Comparison of ENCODE assay signal across 9 cellular contexts in the genomic region with DNA sequence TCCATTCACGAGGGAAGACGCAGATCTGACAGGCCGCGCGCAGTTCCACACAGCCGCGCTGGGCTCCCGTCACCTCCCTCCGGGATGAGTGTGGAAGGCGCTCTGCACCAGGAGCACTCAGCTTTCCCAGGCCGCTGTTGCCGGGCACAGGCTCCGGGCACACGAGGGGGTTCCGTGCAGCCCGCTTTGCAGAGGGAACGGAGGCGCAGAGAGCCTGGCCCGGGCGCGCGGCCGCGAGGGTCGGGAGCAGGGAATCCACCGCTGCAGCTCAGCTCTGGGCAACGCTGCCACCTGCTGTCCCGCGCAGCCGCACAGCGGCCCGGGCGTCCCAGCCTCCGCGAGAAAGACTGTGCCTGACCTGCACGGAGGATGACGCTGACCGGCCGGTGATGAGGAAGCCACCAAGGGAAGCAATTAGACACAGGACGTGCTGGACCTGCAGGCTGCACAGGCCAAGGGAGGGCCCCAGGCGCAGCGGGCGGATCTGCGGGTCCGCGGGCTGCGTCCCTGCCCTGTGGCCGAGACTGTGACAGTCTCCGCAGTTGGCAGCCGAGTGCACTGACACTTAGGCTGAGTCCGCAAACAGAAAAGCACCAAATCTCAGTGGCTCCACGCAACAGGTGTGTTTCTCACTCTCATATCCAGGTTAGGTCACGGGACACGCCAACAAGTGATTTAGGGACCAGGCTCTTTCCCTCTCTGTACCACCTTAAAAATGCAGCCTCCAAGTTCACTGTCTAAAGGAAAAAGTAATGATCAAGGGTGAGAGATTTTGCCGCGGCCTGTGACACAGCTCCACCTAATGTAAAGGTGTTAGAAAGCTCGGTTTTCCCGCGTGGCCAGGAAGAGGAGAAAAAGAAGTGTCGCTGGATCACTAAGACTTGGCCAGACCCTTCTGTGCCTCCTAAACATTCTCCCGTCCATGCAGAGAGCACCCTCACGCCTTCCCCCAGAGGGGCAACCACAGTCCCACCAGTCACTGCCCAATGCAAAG.
DNase-seq lines count a peak whose midpoint lies in the region; FAIRE-seq and TF ChIP-seq lines count a peak whose summit lies in the region.
"Had no signal": no experiment of that assay in that cellular context is flagged by ENCODE, and none has a peak within 500 bp of the region (broad histone marks: within the 10 kb centered on the region; RNA-seq: fewer than 3 reads in every experiment).

No MANE protein-coding gene starts in this region.

- H3K4me3 ChIP-seq in HEK293 (ENCODE audit: low read depth, low read length) (peak overlapping the region; percentile 45), adipocyte (ENCODE audit: low read length) (peak overlapping the region; percentile 63), hepatocyte (peak overlapping the region; percentile 28)

- H2AFZ ChIP-seq in hepatocyte: peak overlapping the region; percentile 84

- no peak overlapping the region for H3K27ac Mint-ChIP-seq in activated naive CD4-positive, alpha-beta T cell treated with anti-CD3 and anti-CD28 coated beads, Interleukin-2, amount 10 ng/mL, durations not matched to agents 7 days and 5 days

- POLR2A ChIA-PET in HEK293 (lab: Yijun Ruan, JAX): no interaction called here

- H3K27me3 Mint-ChIP-seq in activated naive CD4-positive, alpha-beta T cell treated with anti-CD3 and anti-CD28 coated beads, Interleukin-2, amount 10 ng/mL, durations not matched to agents 7 days and 5 days: peaks cover 34% of the 10 kb centered on the region

- 6% methylated on average over 62 of the region's 62 CpGs for WGBS in hepatocyte (ENCODE audit: low lambda C conversion rate, missing lambda C conversion rate)

- CTCF ChIA-PET in activated naive CD4-positive, alpha-beta T cell treated with anti-CD3 and anti-CD28 coated beads, Interleukin-2, amount 10 ng/mL, durations not matched to agents 7 days and 5 days (lab: Charles Lee): no interaction called here
- CTCF ChIA-PET in HEK293 (lab: Yijun Ruan, JAX): interaction anchor here (0.5 to 1.1 kb wide), 5 partner anchors 11 to 1270 kb away, joined by 3 to 4 read pairs (median 3); no protein-coding TSS in a partner anchor

- TF ChIP-seq CTCF in HEK293 (tag by site-specific recombination; IDR thresholded peaks at IDR 0.05): peak; percentile 74
- TF ChIP-seq CTCF in hepatocyte (IDR thresholded peaks at IDR 0.05; ENCODE audit: poor library complexity): peak; percentile 72

- peaks cover 2% of the 10 kb centered on the region for H3K9me3 Mint-ChIP-seq in activated naive CD4-positive, alpha-beta T cell treated with anti-CD3 and anti-CD28 coated beads, Interleukin-2, amount 10 ng/mL, durations not matched to agents 7 days and 5 days

- H4K20me1 ChIP-seq in hepatocyte (ENCODE audit: insufficient read depth, poor library complexity, severe bottlenecking): no peaks in the 10 kb centered on the region

- H3K79me2 ChIP-seq in hepatocyte: no peaks in the 10 kb centered on the region

- H3K9me3 ChIP-seq in HEK293 (ENCODE audit: control insufficient read depth, insufficient read depth, low read depth, low read length) (no peaks in the 10 kb centered on the region), adipocyte (ENCODE audit: control insufficient read depth, low read length) (no peaks in the 10 kb centered on the region), hepatocyte (ENCODE audit: low read depth) (no peaks in the 10 kb centered on the region)
- H3K9me3 ChIP-seq: neutrophil had no signal

- H3K36me3 Mint-ChIP-seq in activated naive CD4-positive, alpha-beta T cell treated with anti-CD3 and anti-CD28 coated beads, Interleukin-2, amount 10 ng/mL, durations not matched to agents 7 days and 5 days: no peaks in the 10 kb centered on the region

- H3K36me3 ChIP-seq in HEK293 (ENCODE audit: control insufficient read depth in 2 of 2, insufficient read depth in 1 of 2, low read length in 2 of 2): no peaks in the 10 kb centered on the region
- no peaks in the 10 kb centered on the region for H3K36me3 ChIP-seq in adipocyte (ENCODE audit: control insufficient read depth, insufficient read depth, low read length, severe bottlenecking)
- H3K36me3 ChIP-seq in hepatocyte (replicated peaks; ENCODE audit: insufficient read depth, low read depth): no peaks in the 10 kb centered on the region
- H3K36me3 ChIP-seq: neutrophil had no signal

- no peaks in the 10 kb centered on the region for H3K4me1 ChIP-seq in HEK293 (ENCODE audit: control insufficient read depth, insufficient read depth, low read length)
- no peaks in the 10 kb centered on the region for H3K4me1 ChIP-seq in adipocyte (ENCODE audit: control insufficient read depth, insufficient read depth, low read length)
- H3K4me1 ChIP-seq in hepatocyte (ENCODE audit: insufficient read depth): no peaks in the 10 kb centered on the region

- H3K27me3 ChIP-seq in adipocyte (replicated peaks; ENCODE audit: control insufficient read depth, insufficient read depth, low read length): peaks cover 43% of the 10 kb centered on the region
- H3K27me3 ChIP-seq in hepatocyte: peaks cover 35% of the 10 kb centered on the region

- DNase-seq in activated naive CD4-positive, alpha-beta T cell treated with anti-CD3 and anti-CD28 coated beads, Interleukin-2, amount 10 ng/mL, durations not matched to agents 7 days and 5 days: no peak
- DNase-seq in activated naive CD4-positive, alpha-beta T cell treated with anti-CD3 and anti-CD28 coated beads, Interleukin-2, amount 50 U/mL, for 16 hours: no peak
- DNase-seq in NCI-H2029 treated with DMSO at 0.1 percent for 48 hours (lab: John Stamatoyannopoulos, UW): peak; percentile 20
- peak; percentile 24 for DNase-seq in adipocyte (ENCODE audit: low read depth)
- peak; percentile 86 for DNase-seq in hepatocyte (ENCODE audit: low spot score)
- DNase-seq in retina: peak; percentile 96
- no peak for DNase-seq in RCC 7860 (ENCODE audit: low spot score)

- peak overlapping the region; percentile 97 for H3K4me2 ChIP-seq in hepatocyte

- H3K4me1 Mint-ChIP-seq in activated naive CD4-positive, alpha-beta T cell treated with anti-CD3 and anti-CD28 coated beads, Interleukin-2, amount 10 ng/mL, durations not matched to agents 7 days and 5 days: peaks cover 2% of the 10 kb centered on the region

- no peak for FAIRE-seq in RCC 7860 (lab: Jason Lieb, UNC)

- H3K4me3 Mint-ChIP-seq in activated naive CD4-positive, alpha-beta T cell treated with anti-CD3 and anti-CD28 coated beads, Interleukin-2, amount 10 ng/mL, durations not matched to agents 7 days and 5 days: peak overlapping the region; percentile 25

- no peak overlapping the region for H3K9ac ChIP-seq in adipocyte (ENCODE audit: low read length)

- H3K27ac ChIP-seq in HEK293 (ENCODE audit: extremely low read depth, low read depth, low read length) (no peak overlapping the region), hepatocyte (no peak overlapping the region)
- H3K27ac ChIP-seq: neutrophil had no signal

- no peaks in the 10 kb centered on the region for H3K9me2 ChIP-seq in hepatocyte (replicated peaks; ENCODE audit: insufficient read depth)

TF ChIP-seq in HEK293, 187 proteins besides CTCF, POLR2A, EP300 and RAD21 (continues in another document):
- TF ChIP-seq ZNF2 (tag by site-specific recombination; IDR thresholded peaks at IDR 0.05) (0 out of 2 replicates have a peak, but pooled peaks have one; percentile 31), ZNF341 (tag by site-specific recombination; IDR thresholded peaks at IDR 0.05; ENCODE audit: low read depth) (peak; percentile 48; the same call in 1 of the 2 replicates), TRIM28 (IDR thresholded peaks at IDR 0.05; ENCODE audit: borderline replicate concordance, low read length) (no peak; the same call in 1 of the 2 replicates), ZNF10 (tag by site-specific recombination; IDR thresholded peaks at IDR 0.05) (peak; percentile 67; the same call in 1 of the 2 replicates), ZBTB17 (tag by site-specific recombination; IDR thresholded peaks at IDR 0.05) (peak; percentile 57; the same call in 1 of the 2 replicates)
- TF ChIP-seq, protein P1, sequence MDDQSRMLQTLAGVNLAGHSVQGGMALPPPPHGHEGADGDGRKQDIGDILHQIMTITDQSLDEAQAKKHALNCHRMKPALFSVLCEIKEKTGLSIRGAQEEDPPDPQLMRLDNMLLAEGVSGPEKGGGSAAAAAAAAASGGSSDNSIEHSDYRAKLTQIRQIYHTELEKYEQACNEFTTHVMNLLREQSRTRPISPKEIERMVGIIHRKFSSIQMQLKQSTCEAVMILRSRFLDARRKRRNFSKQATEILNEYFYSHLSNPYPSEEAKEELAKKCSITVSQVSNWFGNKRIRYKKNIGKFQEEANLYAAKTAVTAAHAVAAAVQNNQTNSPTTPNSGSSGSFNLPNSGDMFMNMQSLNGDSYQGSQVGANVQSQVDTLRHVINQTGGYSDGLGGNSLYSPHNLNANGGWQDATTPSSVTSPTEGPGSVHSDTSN (CRISPR knock-in tag; IDR thresholded peaks at IDR 0.05): 0 out of 2 replicates have a peak, but pooled peaks have one; percentile 32
- TF ChIP-seq, protein P2, sequence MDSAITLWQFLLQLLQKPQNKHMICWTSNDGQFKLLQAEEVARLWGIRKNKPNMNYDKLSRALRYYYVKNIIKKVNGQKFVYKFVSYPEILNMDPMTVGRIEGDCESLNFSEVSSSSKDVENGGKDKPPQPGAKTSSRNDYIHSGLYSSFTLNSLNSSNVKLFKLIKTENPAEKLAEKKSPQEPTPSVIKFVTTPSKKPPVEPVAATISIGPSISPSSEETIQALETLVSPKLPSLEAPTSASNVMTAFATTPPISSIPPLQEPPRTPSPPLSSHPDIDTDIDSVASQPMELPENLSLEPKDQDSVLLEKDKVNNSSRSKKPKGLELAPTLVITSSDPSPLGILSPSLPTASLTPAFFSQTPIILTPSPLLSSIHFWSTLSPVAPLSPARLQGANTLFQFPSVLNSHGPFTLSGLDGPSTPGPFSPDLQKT (IDR thresholded peaks at IDR 0.05; ENCODE audit: borderline replicate concordance, low read depth, low read length): no peak
- TF ChIP-seq, protein P3, sequence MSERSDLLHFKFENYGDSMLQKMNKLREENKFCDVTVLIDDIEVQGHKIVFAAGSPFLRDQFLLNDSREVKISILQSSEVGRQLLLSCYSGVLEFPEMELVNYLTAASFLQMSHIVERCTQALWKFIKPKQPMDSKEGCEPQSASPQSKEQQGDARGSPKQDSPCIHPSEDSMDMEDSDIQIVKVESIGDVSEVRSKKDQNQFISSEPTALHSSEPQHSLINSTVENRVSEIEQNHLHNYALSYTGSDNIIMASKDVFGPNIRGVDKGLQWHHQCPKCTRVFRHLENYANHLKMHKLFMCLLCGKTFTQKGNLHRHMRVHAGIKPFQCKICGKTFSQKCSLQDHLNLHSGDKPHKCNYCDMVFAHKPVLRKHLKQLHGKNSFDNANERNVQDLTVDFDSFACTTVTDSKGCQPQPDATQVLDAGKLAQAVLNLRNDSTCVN (tag by site-specific recombination; optimal IDR thresholded peaks at IDR 0.05): peak; percentile 76

Comparison
In these comparisons a context has a peak if more than half of its experiments do, and no peak if none do; other contexts are left out.
1. DNase-seq: peak in NCI-H2029 treated with DMSO at 0.1 percent for 48 hours (single experiment), adipocyte (single experiment), hepatocyte (single experiment) and retina (single experiment); none in activated naive CD4-positive, alpha-beta T cell treated with anti-CD3 and anti-CD28 coated beads, Interleukin-2, amount 10 ng/mL, durations not matched to agents 7 days and 5 days (single experiment), activated naive CD4-positive, alpha-beta T cell treated with anti-CD3 and anti-CD28 coated beads, Interleukin-2, amount 50 U/mL, for 16 hours (single experiment) and RCC 7860 (single experiment).
2. Peak in every context shown above with its lines, with median percentiles within 50 percentile points of each other: H3K4me3 ChIP-seq.